Comparison of ENCODE assay signal across 24 cellular contexts in the genomic region with DNA sequence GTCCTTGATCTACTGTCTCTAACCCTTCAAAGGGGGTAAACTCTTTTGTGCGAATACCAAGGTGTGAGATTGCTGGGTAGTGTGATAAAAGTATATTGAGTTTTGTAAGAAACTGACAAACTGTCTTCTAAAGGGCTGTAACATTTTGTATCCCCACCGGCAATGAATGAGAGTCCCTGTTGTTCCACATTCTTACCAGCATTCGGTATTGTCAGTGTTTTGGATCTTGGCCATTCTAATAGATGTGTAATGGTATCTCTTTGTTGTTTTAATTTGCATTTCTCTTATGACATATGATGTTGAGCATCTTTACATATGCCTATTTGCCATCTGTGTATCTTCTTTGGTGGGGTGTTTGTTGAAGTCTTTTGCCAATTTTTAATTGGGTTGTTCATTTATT.
"Had no signal": no experiment of that assay in that cellular context is flagged by ENCODE, and none has a peak within 500 bp of the region (broad histone marks: within the 10 kb centered on the region; RNA-seq: fewer than 3 reads in every experiment).

No MANE protein-coding gene starts in this region.

- H3K36me3 ChIP-seq: brain microvascular endothelial cell, suprapubic skin, transverse colon, uterus had no signal

- H3K4me3 ChIP-seq: lung, psoas muscle, skin epidermis, suprapubic skin, transverse colon, uterus had no signal

- H3K4me1 ChIP-seq: psoas muscle, suprapubic skin, transverse colon, uterus had no signal

- DNase-seq: activated CD4-positive, alpha-beta T cell treated with anti-CD3 and anti-CD28 coated beads, Interleukin-2, amount 10 ng/mL, durations not matched to agents 24 days and 14 days; activated CD8-positive, alpha-beta memory T cell treated with anti-CD3 and anti-CD28 coated beads, Interleukin-2, amount 50 U/mL, for 4 hours; activated CD8-positive, alpha-beta T cell treated with anti-CD3 and anti-CD28 coated beads, Interleukin-2, amount 10 ng/mL, durations not matched to agents 7 days and 5 days; activated naive CD4-positive, alpha-beta T cell treated with anti-CD3 and anti-CD28 coated beads, Interleukin-2, amount 50 U/mL, for 16 hours; activated T-cell treated with anti-CD3 and anti-CD28 coated beads, Interleukin-2, amount 50 U/mL, for 4 hours; aorta; brain microvascular endothelial cell; cortex of kidney; effector CD4-positive, alpha-beta T cell; foreskin melanocyte; glutamatergic neuron; hippocampal formation; midbrain; psoas muscle; right cardiac atrium; stimulated activated CD4-positive, alpha-beta T cell treated with anti-CD3 and anti-CD28 coated beads, Interleukin-2, amount 100 ng/mL, for 48 hours; stimulated activated naive CD8-positive, alpha-beta T cell treated with anti-CD3 and anti-CD28 coated beads, Interleukin-15, amount 100 ng/mL, for 72 hours; transverse colon; uterus had no signal

- H3K27ac ChIP-seq: brain microvascular endothelial cell, psoas muscle, skin epidermis, suprapubic skin, transverse colon, uterus had no signal

- H3K9me3 ChIP-seq: psoas muscle, suprapubic skin, transverse colon, uterus had no signal

- FAIRE-seq: endothelial cell of umbilical vein, keratinocyte had no signal

- H3K27me3 ChIP-seq: brain microvascular endothelial cell, suprapubic skin, transverse colon, uterus had no signal
